ENCODE assay signal across 23 cellular contexts in the genomic region with DNA sequence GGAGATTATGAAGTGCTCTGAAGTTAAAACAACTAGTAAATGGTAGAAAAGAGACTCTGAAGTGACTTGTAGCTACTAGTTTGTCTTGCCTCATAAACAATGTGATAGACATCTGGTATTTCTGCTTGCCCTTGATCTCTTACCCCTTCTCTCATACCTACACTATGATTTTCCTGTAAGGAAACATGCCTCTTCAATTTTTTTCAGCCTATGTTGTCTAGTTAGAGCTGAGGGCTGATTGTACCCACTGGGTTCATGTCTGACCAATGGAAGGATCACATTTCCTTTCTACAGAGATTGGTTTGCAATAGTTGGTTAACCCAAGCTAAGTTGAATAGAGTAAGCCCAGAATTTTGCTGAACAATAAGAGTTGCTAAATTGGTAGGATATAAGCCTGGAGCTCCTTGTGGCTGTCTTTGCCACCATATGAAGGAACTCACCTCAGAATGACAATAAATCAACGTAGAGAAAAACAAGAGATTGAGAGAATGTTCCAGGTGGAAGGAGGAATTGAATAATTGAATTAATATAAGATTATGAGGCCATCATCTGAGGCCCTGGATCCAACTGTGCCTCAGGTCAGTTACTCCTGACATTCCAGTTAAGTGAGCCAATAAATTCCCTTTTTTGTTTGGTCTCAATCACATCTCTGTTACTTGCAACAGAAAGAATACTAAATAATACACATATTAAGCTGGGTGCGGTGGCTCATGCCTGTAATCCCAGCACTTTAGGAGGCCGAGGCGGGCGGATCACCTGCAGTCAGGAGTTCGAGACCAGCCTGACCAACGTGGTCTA.
"Had no signal": no experiment of that assay in that cellular context is flagged by ENCODE, and none has a peak within 500 bp of the region (broad histone marks: within the 10 kb centered on the region; RNA-seq: fewer than 3 reads in every experiment).

No MANE protein-coding gene starts in this region.

- H3K27me3 ChIP-seq: ovary, right atrium auricular region, suprapubic skin, tibial nerve had no signal

- DNase-seq: activated CD4-positive, alpha-beta T cell treated with anti-CD3 and anti-CD28 coated beads for 1 hour; activated CD4-positive, alpha-beta T cell treated with anti-CD3 and anti-CD28 coated beads, Interleukin-2, amount 50 U/mL, for 1 hour; activated CD8-positive, alpha-beta T cell treated with anti-CD3 and anti-CD28 coated beads, Interleukin-2, amount 10 ng/mL, durations not matched to agents 7 days and 5 days; activated gamma-delta T cell; activated naive CD4-positive, alpha-beta T cell treated with anti-CD3 and anti-CD28 coated beads, Interleukin-2, amount 50 U/mL, for 16 hours; activated naive CD8-positive, alpha-beta T cell treated with anti-CD3 and anti-CD28 coated beads, Interleukin-2, amount 50 U/mL, for 24 hours; caudate nucleus; effector CD4-positive, alpha-beta T cell; erythroblast; foreskin fibroblast; lower lobe of right lung; natural killer cell; ovary; stimulated activated CD4-positive, alpha-beta T cell treated with anti-CD3 and anti-CD28 coated beads, Interleukin-1b, Interleukin-23, amount 100 ng/mL, for 48 hours; SW 1271; T-helper 17 cell; WERI-Rb-1 had no signal

- H3K9me3 ChIP-seq: lower lobe of right lung, ovary, prostate gland, right atrium auricular region, suprapubic skin, tibial nerve had no signal

- H3K4me3 ChIP-seq: lower lobe of right lung, ovary, prostate gland, right atrium auricular region, skin epidermis, suprapubic skin, tibial nerve had no signal

- H3K4me1 ChIP-seq: prostate gland had no signal

- H3K27ac ChIP-seq: lower lobe of right lung, ovary, prostate gland, right atrium auricular region, suprapubic skin, WERI-Rb-1 had no signal

- H3K36me3 ChIP-seq: lower lobe of right lung, ovary, prostate gland, right atrium auricular region, suprapubic skin, tibial nerve, WERI-Rb-1 had no signal

- ATAC-seq: activated CD8-positive, alpha-beta T cell treated with anti-CD3 and anti-CD28 coated beads, Interleukin-2, amount 10 ng/mL, durations not matched to agents 7 days and 5 days; activated naive CD8-positive, alpha-beta T cell treated with anti-CD3 and anti-CD28 coated beads, Interleukin-2, amount 50 U/mL, for 24 hours; left lobe of liver; lower lobe of right lung; natural killer cell; T-helper 17 cell had no signal
